8 cellular contexts compared by ENCODE assay signal in the genomic region with DNA sequence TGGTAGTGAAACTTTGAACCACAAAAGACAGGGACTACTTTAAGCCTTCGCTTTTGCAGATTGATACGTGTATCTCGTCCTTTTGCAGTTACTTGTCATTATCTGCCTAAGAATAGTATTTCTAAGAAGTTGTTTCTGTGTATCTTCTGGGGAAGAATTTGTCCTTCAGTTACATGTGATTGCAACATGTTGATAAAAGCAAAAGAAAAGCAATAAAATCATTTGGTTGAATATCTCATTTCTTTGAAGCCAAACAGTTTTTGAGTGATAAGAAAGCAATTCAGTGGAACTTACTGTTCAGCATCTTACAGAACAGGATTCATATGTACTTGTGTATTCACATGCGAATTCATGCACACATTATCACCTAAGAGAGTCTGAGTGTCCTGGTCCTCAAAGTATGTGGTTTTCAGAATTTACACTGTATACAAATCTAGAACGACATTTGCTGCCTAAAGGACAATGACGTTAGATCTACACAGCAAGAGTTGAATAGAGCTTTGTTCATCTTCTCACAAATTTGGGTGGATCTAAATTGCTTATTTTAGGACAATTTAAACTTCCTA.
"Had no signal": no experiment of that assay in that cellular context is flagged by ENCODE, and none has a peak within 500 bp of the region (broad histone marks: within the 10 kb centered on the region; RNA-seq: fewer than 3 reads in every experiment).

No MANE protein-coding gene starts in this region.

- H3K4me3 ChIP-seq: GM23338 had no signal

- FAIRE-seq: H1, H54, HepG2 had no signal

- H3K27ac ChIP-seq: HL-60 had no signal

- H3K4me3 Mint-ChIP-seq: GM23338, H9, IgD-negative memory B cell had no signal

- H3K27ac Mint-ChIP-seq: GM23338, H9, IgD-negative memory B cell had no signal

- H3K27me3 Mint-ChIP-seq: IgD-negative memory B cell had no signal

- ATAC-seq: GM23338, HepG2 had no signal

- DNase-seq: H9, HCEC 1CT had no signal

- H3K4me2 ChIP-seq: GM23338 had no signal

- H2AFZ ChIP-seq: GM23338 had no signal

- H3K4me1 Mint-ChIP-seq: IgD-negative memory B cell had no signal
